16 cellular contexts compared by ENCODE assay signal in the genomic region with DNA sequence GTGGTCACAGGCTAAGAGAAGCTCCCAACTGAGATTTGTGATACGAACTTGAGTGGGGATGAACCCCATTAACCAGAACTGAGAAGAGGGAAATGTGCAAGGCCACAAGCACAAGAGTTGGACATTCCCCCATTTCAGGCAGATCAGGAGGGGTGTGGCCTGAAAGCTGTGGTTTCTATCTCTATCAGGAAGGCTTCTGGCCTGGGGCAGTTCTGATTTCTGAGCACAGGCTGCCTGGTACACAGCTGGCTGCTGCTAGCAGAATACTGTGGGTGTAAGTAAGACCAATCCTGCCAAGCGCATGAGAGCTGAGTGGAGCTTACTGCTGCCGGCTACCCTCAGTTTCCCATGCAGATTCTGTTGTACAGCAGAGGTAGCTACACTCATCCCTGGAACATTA.
"Had no signal": no experiment of that assay in that cellular context is flagged by ENCODE, and none has a peak within 500 bp of the region (broad histone marks: within the 10 kb centered on the region; RNA-seq: fewer than 3 reads in every experiment).

No MANE protein-coding gene starts in this region.

- H3K27ac ChIP-seq: body of pancreas, left lung, thoracic aorta, upper lobe of left lung had no signal

- H3K4me3 Mint-ChIP-seq: activated B cell treated with CpG ODN at 0.5 μM for 24 hours; activated CD4-positive, alpha-beta memory T cell treated with anti-CD3 and anti-CD28 coated beads, Interleukin-2, amount 10 ng/mL, durations not matched to agents 7 days and 5 days; activated CD8-positive, alpha-beta memory T cell treated with anti-CD3 and anti-CD28 coated beads, Interleukin-2, amount 10 ng/mL, durations not matched to agents 7 days and 5 days; activated naive CD8-positive, alpha-beta T cell treated with anti-CD3 and anti-CD28 coated beads, Interleukin-2, amount 10 ng/mL, durations not matched to agents 7 days and 5 days; effector memory CD8-positive, alpha-beta T cell; nephron; stimulated activated naive B cell treated with anti-CD40 and anti-IgM and Interleukin-4, amounts not matched to agents 10 μg/mL and 1 μg/mL and 100 μg/mL, for 72 hours had no signal

- H3K27me3 Mint-ChIP-seq: activated B cell treated with CpG ODN at 0.5 μM for 24 hours; activated CD4-positive, alpha-beta memory T cell treated with anti-CD3 and anti-CD28 coated beads, Interleukin-2, amount 10 ng/mL, durations not matched to agents 7 days and 5 days; activated CD8-positive, alpha-beta memory T cell treated with anti-CD3 and anti-CD28 coated beads, Interleukin-2, amount 10 ng/mL, durations not matched to agents 7 days and 5 days; activated naive CD8-positive, alpha-beta T cell treated with anti-CD3 and anti-CD28 coated beads, Interleukin-2, amount 10 ng/mL, durations not matched to agents 7 days and 5 days; effector memory CD8-positive, alpha-beta T cell; stimulated activated naive B cell treated with anti-CD40 and anti-IgM and Interleukin-4, amounts not matched to agents 10 μg/mL and 1 μg/mL and 100 μg/mL, for 72 hours had no signal

- H3K4me3 ChIP-seq: body of pancreas, left lung, thoracic aorta, upper lobe of left lung had no signal

- H3K27ac Mint-ChIP-seq: activated B cell treated with CpG ODN at 0.5 μM for 24 hours; activated CD4-positive, alpha-beta memory T cell treated with anti-CD3 and anti-CD28 coated beads, Interleukin-2, amount 10 ng/mL, durations not matched to agents 7 days and 5 days; activated CD8-positive, alpha-beta memory T cell treated with anti-CD3 and anti-CD28 coated beads, Interleukin-2, amount 10 ng/mL, durations not matched to agents 7 days and 5 days; activated naive CD8-positive, alpha-beta T cell treated with anti-CD3 and anti-CD28 coated beads, Interleukin-2, amount 10 ng/mL, durations not matched to agents 7 days and 5 days; effector memory CD8-positive, alpha-beta T cell; nephron; stimulated activated naive B cell treated with anti-CD40 and anti-IgM and Interleukin-4, amounts not matched to agents 10 μg/mL and 1 μg/mL and 100 μg/mL, for 72 hours had no signal

- H3K36me3 ChIP-seq: left lung, thoracic aorta, upper lobe of left lung had no signal

- H3K27me3 ChIP-seq: body of pancreas, left lung, upper lobe of left lung had no signal

- DNase-seq: activated B cell treated with CpG ODN at 0.5 μM for 24 hours; activated CD4-positive, alpha-beta memory T cell treated with anti-CD3 and anti-CD28 coated beads, Interleukin-2, amount 10 ng/mL, durations not matched to agents 7 days and 5 days; activated CD4-positive, alpha-beta T cell treated with anti-CD3 and anti-CD28 coated beads for 4 hours; activated CD8-positive, alpha-beta memory T cell treated with anti-CD3 and anti-CD28 coated beads, Interleukin-2, amount 10 ng/mL, durations not matched to agents 7 days and 5 days; activated naive CD8-positive, alpha-beta T cell treated with anti-CD3 and anti-CD28 coated beads, Interleukin-2, amount 10 ng/mL, durations not matched to agents 7 days and 5 days; body of pancreas; effector memory CD8-positive, alpha-beta T cell; left lung; mammary epithelial cell; midbrain; occipital lobe; retina; stimulated activated naive B cell treated with anti-CD40 and anti-IgM and Interleukin-4, amounts not matched to agents 10 μg/mL and 1 μg/mL and 100 μg/mL, for 72 hours; upper lobe of left lung had no signal

- ATAC-seq: activated CD8-positive, alpha-beta memory T cell treated with anti-CD3 and anti-CD28 coated beads, Interleukin-2, amount 10 ng/mL, durations not matched to agents 7 days and 5 days; body of pancreas; effector memory CD8-positive, alpha-beta T cell; left lung; stimulated activated naive B cell treated with anti-CD40 and anti-IgM and Interleukin-4, amounts not matched to agents 10 μg/mL and 1 μg/mL and 100 μg/mL, for 72 hours had no signal

- H3K4me1 ChIP-seq: body of pancreas, left lung, upper lobe of left lung had no signal

- H3K36me3 Mint-ChIP-seq: activated CD8-positive, alpha-beta memory T cell treated with anti-CD3 and anti-CD28 coated beads, Interleukin-2, amount 10 ng/mL, durations not matched to agents 7 days and 5 days; activated naive CD8-positive, alpha-beta T cell treated with anti-CD3 and anti-CD28 coated beads, Interleukin-2, amount 10 ng/mL, durations not matched to agents 7 days and 5 days; stimulated activated naive B cell treated with anti-CD40 and anti-IgM and Interleukin-4, amounts not matched to agents 10 μg/mL and 1 μg/mL and 100 μg/mL, for 72 hours had no signal

- H3K4me1 Mint-ChIP-seq: activated B cell treated with CpG ODN at 0.5 μM for 24 hours; activated CD4-positive, alpha-beta memory T cell treated with anti-CD3 and anti-CD28 coated beads, Interleukin-2, amount 10 ng/mL, durations not matched to agents 7 days and 5 days; activated CD8-positive, alpha-beta memory T cell treated with anti-CD3 and anti-CD28 coated beads, Interleukin-2, amount 10 ng/mL, durations not matched to agents 7 days and 5 days; activated naive CD8-positive, alpha-beta T cell treated with anti-CD3 and anti-CD28 coated beads, Interleukin-2, amount 10 ng/mL, durations not matched to agents 7 days and 5 days; nephron; stimulated activated naive B cell treated with anti-CD40 and anti-IgM and Interleukin-4, amounts not matched to agents 10 μg/mL and 1 μg/mL and 100 μg/mL, for 72 hours had no signal
